Comparison of ENCODE assay signal across 8 cellular contexts in the genomic region with DNA sequence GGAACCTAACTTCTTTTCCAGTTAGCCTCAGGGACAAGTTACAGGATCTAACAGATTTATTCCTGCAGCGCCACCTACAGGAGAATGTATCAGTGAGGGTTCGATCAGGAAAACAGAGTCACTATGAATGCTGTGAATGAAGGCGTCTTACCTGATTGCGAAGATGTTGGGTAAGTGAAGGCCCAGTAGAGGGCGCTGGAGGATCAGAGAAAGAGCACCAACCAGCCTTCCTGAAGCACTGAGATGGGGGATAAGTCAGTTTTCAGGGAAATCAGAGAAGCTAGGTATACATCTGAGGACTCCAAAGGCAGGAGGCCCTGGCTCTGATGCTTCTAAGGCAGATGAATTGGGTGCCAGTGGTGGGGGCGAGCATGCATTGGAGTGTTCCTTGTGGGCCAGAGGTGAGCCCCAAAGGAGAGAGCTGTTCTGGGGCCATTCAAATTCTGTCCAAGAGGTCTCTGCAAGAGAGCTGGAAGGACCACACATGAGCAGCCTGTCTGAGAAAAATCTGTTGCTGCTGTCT.
A peak's percentile ranks its signal among the peaks of the same experiment; 100 is the strongest.
DNase-seq lines count a peak whose midpoint lies in the region; ATAC-seq and TF ChIP-seq lines count a peak whose summit lies in the region.

No MANE protein-coding gene starts in this region.

- intact Hi-C loops in CD14-positive monocyte (cut with micrococcal nuclease): no loop called here
- intact Hi-C loops in dorsolateral prefrontal cortex (cut with DNase I): no loop called here
- intact Hi-C loops in transverse colon (cut with DNase I; ENCODE audit: low total_unique reads): no loop called here

- H3K27me3 Mint-ChIP-seq in CD14-positive monocyte (ENCODE audit: low read depth in 3 of 3) (no peaks in the 10 kb centered on the region), memory B cell (no peaks in the 10 kb centered on the region)

- peak; percentile 99 for ATAC-seq in GM18508 (IDR thresholded peaks at IDR 0.05; ENCODE audit: insufficient read depth, unreplicated experiment)
- ATAC-seq in HG02870 (IDR thresholded peaks at IDR 0.05; ENCODE audit: unreplicated experiment): peak; percentile 96
- peak; percentile 35 for ATAC-seq in memory B cell (ENCODE audit: low read depth)

- H3K4me3 ChIP-seq in dorsolateral prefrontal cortex (no peak overlapping the region), transverse colon (no peak overlapping the region)

- no peaks in the 10 kb centered on the region for H3K4me1 ChIP-seq in transverse colon

- H3K27ac ChIP-seq in dorsolateral prefrontal cortex: no peak overlapping the region
- no peak overlapping the region for H3K27ac ChIP-seq in transverse colon

- DNase-seq in CD14-positive monocyte (ENCODE audit: low spot score) (no peak), NCI-H1092 treated with DMSO at 0.1 percent for 48 hours (lab: John Stamatoyannopoulos, UW) (peak; percentile 87), SK-MEL-5 (ENCODE audit: low read depth, low spot score) (peak; percentile 98), dorsolateral prefrontal cortex (peak; percentile 34 to 92 (median 79)), memory B cell (ENCODE audit: low spot score in 2 of 2) (peak; percentile 1 to 15), transverse colon (peak; percentile 89)

- 3 to 10% methylated on average over 5 to 6 of the region's 6 CpGs for WGBS in transverse colon (ENCODE audit: low coverage in 1 of 2), 2 donors

- H3K36me3 ChIP-seq in transverse colon: no peaks in the 10 kb centered on the region

- H3K4me1 Mint-ChIP-seq in CD14-positive monocyte: peaks cover 4% of the 10 kb centered on the region
- H3K4me1 Mint-ChIP-seq in memory B cell: no peaks in the 10 kb centered on the region

- no peak for TF ChIP-seq EP300 in transverse colon (IDR thresholded peaks at IDR 0.05; ENCODE audit: low read depth)

- peaks cover 0 to 8% (median 0%) of the 10 kb centered on the region in 45 donors for H3K27me3 ChIP-seq in dorsolateral prefrontal cortex
- H3K27me3 ChIP-seq in transverse colon: no peaks in the 10 kb centered on the region

- no peaks in the 10 kb centered on the region for H3K9me3 ChIP-seq in transverse colon

- H3K4me3 Mint-ChIP-seq in CD14-positive monocyte: no peak overlapping the region
- H3K4me3 Mint-ChIP-seq in memory B cell: no peak overlapping the region

- TF ChIP-seq CTCF in CD14-positive monocyte (IDR thresholded peaks at IDR 0.05) (peak; percentile 56), dorsolateral prefrontal cortex (IDR thresholded peaks at IDR 0.05 in 54 of 56, conservative IDR thresholded peaks at IDR 0.05 in 2 of 56; ENCODE audit: low read depth in 1 of 56, partially characterized antibody in 56 of 56) (peak; percentile 67 to 98 (median 89)), transverse colon (IDR thresholded peaks at IDR 0.05) (peak; percentile 68 to 93 (median 82))

- no peaks in the 10 kb centered on the region for H3K36me3 Mint-ChIP-seq in CD14-positive monocyte
- no peaks in the 10 kb centered on the region for H3K36me3 Mint-ChIP-seq in memory B cell

- peaks cover 0 to 5% (median 0%) of the 10 kb centered on the region in 7 donors for H3K9me3 Mint-ChIP-seq in CD14-positive monocyte
- H3K9me3 Mint-ChIP-seq in memory B cell: no peaks in the 10 kb centered on the region

- in situ Hi-C loops in SK-MEL-5 (cut with HindIII; ENCODE audit: low pct_unique_long_range_greater_than_20kb, low sequenced_read_pairs): no loop called here
- in situ Hi-C loops in transverse colon (cut with MboI; ENCODE audit: low pct_ligation_motif_present in 1 of 4, low pct_unique_long_range_greater_than_20kb in 1 of 4, low sequenced_read_pairs in 3 of 4): no loop called here

- TF ChIP-seq POLR2A in transverse colon (IDR thresholded peaks at IDR 0.05): no peak

- H3K27ac Mint-ChIP-seq in CD14-positive monocyte (no peak overlapping the region), memory B cell (no peak overlapping the region)

Comparison
In these comparisons a context has a peak if more than half of its experiments do, and no peak if none do; other contexts are left out.
1. ATAC-seq: peak in every context shown above with its lines; median percentile 99 in GM18508; 96 in HG02870; 35 in memory B cell.